In the genomic region with DNA sequence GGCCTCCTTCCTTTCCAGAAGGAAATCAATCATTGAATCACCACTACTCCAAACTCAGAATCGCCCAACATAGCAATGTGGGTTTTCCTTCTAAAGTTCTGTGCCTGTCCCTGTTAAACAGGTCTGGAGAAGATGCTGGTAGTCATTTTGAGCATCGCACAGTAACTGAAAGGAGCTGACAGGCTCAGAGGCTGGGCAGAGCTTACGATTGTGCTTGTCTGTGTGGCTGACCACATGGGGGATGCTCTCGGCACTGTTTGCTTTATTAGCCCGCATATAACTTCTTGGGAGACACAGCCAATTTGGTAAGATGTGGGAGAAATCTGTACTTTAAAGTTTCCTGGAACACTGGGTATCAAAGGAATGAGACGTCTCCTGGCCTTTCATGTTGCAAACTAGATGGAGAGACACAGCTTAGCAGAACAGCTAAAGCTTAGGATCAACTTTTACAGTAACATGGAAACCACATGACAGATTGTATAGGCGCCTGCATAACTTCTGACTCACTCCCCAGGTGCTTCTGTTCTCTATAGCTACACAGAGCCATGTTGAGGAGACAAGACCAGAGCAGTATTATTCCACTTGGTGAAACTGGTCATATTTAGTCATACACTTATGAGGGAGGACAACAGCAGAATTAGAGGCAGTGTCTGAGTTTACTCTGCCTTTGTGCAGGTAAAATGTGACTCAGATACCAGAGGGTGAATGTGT, we compare ENCODE assay signal across 19 cellular contexts.
A peak's percentile ranks its signal among the peaks of the same experiment; 100 is the strongest.
DNase-seq lines count a peak whose midpoint lies in the region; ATAC-seq lines count a peak whose summit lies in the region.
"Had no signal": no experiment of that assay in that cellular context is flagged by ENCODE, and none has a peak within 500 bp of the region (broad histone marks: within the 10 kb centered on the region; RNA-seq: fewer than 3 reads in every experiment).

No MANE protein-coding gene starts in this region.

- in situ Hi-C loops in HAP-1 (cut with MboI; ENCODE audit: low sequenced_read_pairs), result no loop called here

- H3K4me3 Mint-ChIP-seq in activated T-cell treated with anti-CD3 and anti-CD28 coated beads, Interleukin-2, amount 50 U/mL, for 72 hours, result peak overlapping the region in 1 of 2 donors; percentile 14
- H3K4me3 Mint-ChIP-seq in activated CD8-positive, alpha-beta T cell treated with anti-CD3 and anti-CD28 coated beads, Interleukin-2, amount 10 ng/mL, durations not matched to agents 7 days and 5 days, result no peak overlapping the region
- H3K4me3 Mint-ChIP-seq in natural killer cell treated with Interleukin-12 subunit alpha and Interleukin-12 subunit beta and Interleukin-15 and Interleukin-18, amount 100 ng/mL, for 72 hours, result no peak overlapping the region
- H3K4me3 Mint-ChIP-seq: activated naive CD4-positive, alpha-beta T cell treated with anti-CD3 and anti-CD28 coated beads, Interleukin-2, amount 50 U/mL, for 24 hours had no signal

- DNase-seq in activated T-cell treated with anti-CD3 and anti-CD28 coated beads, Interleukin-2, amount 50 U/mL, for 72 hours, result peak in 1 of 2 donors; percentile 35
- no peak for DNase-seq in activated T-cell treated with anti-CD3 and anti-CD28 coated beads, Interleukin-2, amount 50 U/mL, for 1 hour
- DNase-seq in HCEC 1CT (peak; percentile 30), T1000 (lab: John Stamatoyannopoulos, UW) (no peak), HAP-1 (ENCODE audit: low spot score in 2 of 2) (no peak)
- no peak for DNase-seq in activated CD8-positive, alpha-beta T cell treated with anti-CD3 and anti-CD28 coated beads, Interleukin-2, amount 10 ng/mL, durations not matched to agents 7 days and 5 days
- no peak for DNase-seq in natural killer cell treated with Interleukin-12 subunit alpha and Interleukin-12 subunit beta and Interleukin-15 and Interleukin-18, amount 100 ng/mL, for 72 hours (ENCODE audit: low spot score)
- no peak for DNase-seq in stimulated activated naive CD4-positive, alpha-beta T cell (lab: John Stamatoyannopoulos, UW)
- DNase-seq: Caco-2; effector CD4-positive, alpha-beta T cell; H7; hypothalamus; NCI-H187 treated with DMSO at 0.1 percent for 48 hours; NCI-H526; right cardiac atrium; stimulated activated CD8-positive, alpha-beta memory T cell treated with anti-CD3 and anti-CD28 coated beads, Interleukin-4, amount 100 ng/mL, for 48 hours; thyroid gland had no signal

- H3K9me3 ChIP-seq in HAP-1, result no peaks in the 10 kb centered on the region; the same call in none of the 2 replicates
- H3K9me3 ChIP-seq: Caco-2, neutrophil, thyroid gland had no signal

- no peak overlapping the region for H3K4me3 ChIP-seq in HAP-1
- H3K4me3 ChIP-seq: thyroid gland had no signal

- H3K4me1 ChIP-seq in HAP-1, result no peaks in the 10 kb centered on the region
- H3K4me1 ChIP-seq: Caco-2, thyroid gland had no signal

- POLR2A ChIA-PET in activated CD8-positive, alpha-beta T cell treated with anti-CD3 and anti-CD28 coated beads, Interleukin-2, amount 10 ng/mL, durations not matched to agents 7 days and 5 days (lab: Charles Lee), result interaction anchor here (0.9 kb wide), 1 partner anchor 11 kb away, joined by 4 read pairs; no protein-coding TSS in a partner anchor

- ATAC-seq in activated T-cell treated with anti-CD3 and anti-CD28 coated beads, Interleukin-2, amount 50 U/mL, for 72 hours (replicated peaks in 1 of 2), result peak; percentile 96 to 98
- peak; percentile 33 for ATAC-seq in activated CD8-positive, alpha-beta T cell treated with anti-CD3 and anti-CD28 coated beads, Interleukin-2, amount 10 ng/mL, durations not matched to agents 7 days and 5 days
- ATAC-seq in natural killer cell treated with Interleukin-12 subunit alpha and Interleukin-12 subunit beta and Interleukin-15 and Interleukin-18, amount 100 ng/mL, for 72 hours, result peak; percentile 41 to 45
- ATAC-seq: right cardiac atrium had no signal

- no peaks in the 10 kb centered on the region for H3K36me3 Mint-ChIP-seq in activated T-cell treated with anti-CD3 and anti-CD28 coated beads, Interleukin-2, amount 50 U/mL, for 72 hours (ENCODE audit: insufficient read depth in 2 of 2)
- H3K36me3 Mint-ChIP-seq in activated CD8-positive, alpha-beta T cell treated with anti-CD3 and anti-CD28 coated beads, Interleukin-2, amount 10 ng/mL, durations not matched to agents 7 days and 5 days (ENCODE audit: low read depth), result no peaks in the 10 kb centered on the region
- no peaks in the 10 kb centered on the region for H3K36me3 Mint-ChIP-seq in natural killer cell treated with Interleukin-12 subunit alpha and Interleukin-12 subunit beta and Interleukin-15 and Interleukin-18, amount 100 ng/mL, for 72 hours
- H3K36me3 Mint-ChIP-seq: activated naive CD4-positive, alpha-beta T cell treated with anti-CD3 and anti-CD28 coated beads, Interleukin-2, amount 50 U/mL, for 24 hours had no signal

- peaks cover 58% of the 10 kb centered on the region for H3K4me1 Mint-ChIP-seq in activated T-cell treated with anti-CD3 and anti-CD28 coated beads, Interleukin-2, amount 50 U/mL, for 72 hours (ENCODE audit: low read depth)
- H3K4me1 Mint-ChIP-seq in activated CD8-positive, alpha-beta T cell treated with anti-CD3 and anti-CD28 coated beads, Interleukin-2, amount 10 ng/mL, durations not matched to agents 7 days and 5 days (ENCODE audit: low read depth), result peaks cover 5% of the 10 kb centered on the region
- peaks cover 33 to 38% of the 10 kb centered on the region in 2 donors for H3K4me1 Mint-ChIP-seq in natural killer cell treated with Interleukin-12 subunit alpha and Interleukin-12 subunit beta and Interleukin-15 and Interleukin-18, amount 100 ng/mL, for 72 hours (ENCODE audit: low read depth in 2 of 2)

- H3K27me3 Mint-ChIP-seq in activated T-cell treated with anti-CD3 and anti-CD28 coated beads, Interleukin-2, amount 50 U/mL, for 72 hours (ENCODE audit: low read depth), result peaks cover 6% of the 10 kb centered on the region
- peaks cover 7% of the 10 kb centered on the region for H3K27me3 Mint-ChIP-seq in activated CD8-positive, alpha-beta T cell treated with anti-CD3 and anti-CD28 coated beads, Interleukin-2, amount 10 ng/mL, durations not matched to agents 7 days and 5 days (ENCODE audit: low read depth)
- H3K27me3 Mint-ChIP-seq in natural killer cell treated with Interleukin-12 subunit alpha and Interleukin-12 subunit beta and Interleukin-15 and Interleukin-18, amount 100 ng/mL, for 72 hours, result peaks cover 4 to 8% of the 10 kb centered on the region in 2 donors
- H3K27me3 Mint-ChIP-seq: activated naive CD4-positive, alpha-beta T cell treated with anti-CD3 and anti-CD28 coated beads, Interleukin-2, amount 50 U/mL, for 24 hours had no signal

- H3K27me3 ChIP-seq in HAP-1 (ENCODE audit: low read depth), result no peaks in the 10 kb centered on the region
- H3K27me3 ChIP-seq: neutrophil, thyroid gland had no signal

- peak overlapping the region; percentile 17 for H3K27ac Mint-ChIP-seq in activated T-cell treated with anti-CD3 and anti-CD28 coated beads, Interleukin-2, amount 50 U/mL, for 72 hours
- no peak overlapping the region for H3K27ac Mint-ChIP-seq in activated CD8-positive, alpha-beta T cell treated with anti-CD3 and anti-CD28 coated beads, Interleukin-2, amount 10 ng/mL, durations not matched to agents 7 days and 5 days
- H3K27ac Mint-ChIP-seq in natural killer cell treated with Interleukin-12 subunit alpha and Interleukin-12 subunit beta and Interleukin-15 and Interleukin-18, amount 100 ng/mL, for 72 hours, result no peak overlapping the region
- H3K27ac Mint-ChIP-seq: activated naive CD4-positive, alpha-beta T cell treated with anti-CD3 and anti-CD28 coated beads, Interleukin-2, amount 50 U/mL, for 24 hours had no signal

- no peaks in the 10 kb centered on the region for H3K36me3 ChIP-seq in HAP-1 (replicated peaks)
- H3K36me3 ChIP-seq: neutrophil, thyroid gland had no signal

- no peaks in the 10 kb centered on the region for H3K9me3 Mint-ChIP-seq in activated T-cell treated with anti-CD3 and anti-CD28 coated beads, Interleukin-2, amount 50 U/mL, for 72 hours
- no peaks in the 10 kb centered on the region for H3K9me3 Mint-ChIP-seq in activated CD8-positive, alpha-beta T cell treated with anti-CD3 and anti-CD28 coated beads, Interleukin-2, amount 10 ng/mL, durations not matched to agents 7 days and 5 days (ENCODE audit: insufficient read depth)
- H3K9me3 Mint-ChIP-seq in natural killer cell treated with Interleukin-12 subunit alpha and Interleukin-12 subunit beta and Interleukin-15 and Interleukin-18, amount 100 ng/mL, for 72 hours, result no peaks in the 10 kb centered on the region
- H3K9me3 Mint-ChIP-seq: activated naive CD4-positive, alpha-beta T cell treated with anti-CD3 and anti-CD28 coated beads, Interleukin-2, amount 50 U/mL, for 24 hours had no signal

- CTCF ChIA-PET in activated CD8-positive, alpha-beta T cell treated with anti-CD3 and anti-CD28 coated beads, Interleukin-2, amount 10 ng/mL, durations not matched to agents 7 days and 5 days (lab: Charles Lee), result interaction anchor here (1.0 kb wide), 1 partner anchor 69 kb away, joined by 3 read pairs; no protein-coding TSS in a partner anchor

Comparison
In these comparisons a context has a peak if more than half of its experiments do, and no peak if none do; other contexts are left out.
1. ATAC-seq: peak in every context shown above with its lines; median percentile 97 in activated T-cell treated with anti-CD3 and anti-CD28 coated beads, Interleukin-2, amount 50 U/mL, for 72 hours; 43 in natural killer cell treated with Interleukin-12 subunit alpha and Interleukin-12 subunit beta and Interleukin-15 and Interleukin-18, amount 100 ng/mL, for 72 hours; 33 in activated CD8-positive, alpha-beta T cell treated with anti-CD3 and anti-CD28 coated beads, Interleukin-2, amount 10 ng/mL, durations not matched to agents 7 days and 5 days.